31 cellular contexts compared by ENCODE assay signal in the genomic region with DNA sequence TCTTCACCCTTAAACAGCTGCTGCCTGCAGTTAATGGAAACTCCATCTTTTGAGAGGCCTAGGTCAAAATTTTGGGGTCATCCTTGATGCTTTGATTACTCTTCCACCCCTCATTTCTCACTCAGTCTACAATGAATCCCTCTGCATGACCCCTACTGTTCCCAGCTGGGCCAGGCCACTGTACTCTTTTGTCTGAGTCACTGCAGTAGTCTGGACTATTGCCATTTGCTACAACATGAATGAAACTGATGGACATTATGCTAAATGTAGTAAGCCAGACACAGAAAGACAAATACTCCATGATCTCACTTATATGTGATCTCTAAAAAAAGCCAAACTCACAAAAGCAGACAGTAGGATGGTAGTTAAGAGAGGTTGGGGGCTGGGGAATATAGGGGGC. TPM values are rescaled to one million over a fixed set of nuclear protein-coding genes. Genes with fewer than 3 reads are reported as not detected.
DNase-seq lines count a peak whose midpoint lies in the region; ATAC-seq, FAIRE-seq and TF ChIP-seq lines count a peak whose summit lies in the region.
"Had no signal": no experiment of that assay in that cellular context is flagged by ENCODE, and none has a peak within 500 bp of the region (broad histone marks: within the 10 kb centered on the region; RNA-seq: fewer than 3 reads in every experiment).

No MANE protein-coding gene starts in this region.

- H3K4me3 Mint-ChIP-seq in Calu3 (ENCODE audit: low read depth, unreplicated experiment) (no peak overlapping the region), mesothelial cell of epicardium (no peak overlapping the region), natural killer cell (no peak overlapping the region)
- H3K4me3 Mint-ChIP-seq: activated naive CD4-positive, alpha-beta T cell treated with anti-CD3 and anti-CD28 coated beads, Interleukin-2, amount 50 U/mL, for 24 hours; CD8-positive, alpha-beta memory T cell; dendritic cell treated with granulocyte-macrophage colony-stimulating factor and Interleukin-4, amounts not matched to agents 40 ng/mL and 50 ng/mL, for 4 days; T-cell had no signal

- DNase-seq in EH (ENCODE audit: low read depth) (peak; percentile 75), RPMI7951 (ENCODE audit: low read depth) (peak; percentile 45), endothelial cell of umbilical vein (ENCODE audit: low read depth, low spot score) (peak; percentile 53), pons (ENCODE audit: low spot score) (peak; percentile 6), COR-L47 (lab: John Stamatoyannopoulos, UW) (no peak), Calu3 (no peak), mesothelial cell of epicardium (ENCODE audit: low spot score in 2 of 2, unreplicated experiment in 2 of 2) (no peak), natural killer cell (no peak)
- DNase-seq: activated CD4-positive, alpha-beta T cell treated with anti-CD3 and anti-CD28 coated beads for 48 hours; amygdala; BE2C; CD8-positive, alpha-beta memory T cell; DMS153; esophagus squamous epithelium; gastrocnemius medialis; GDM1; lower lobe of right lung; NCI-H1436 treated with DMSO at 0.1 percent for 48 hours; NCI-H226; NCI-H82; pancreas; right cardiac atrium; SJCRH30; stomach; T-cell; thyroid gland; WERI-Rb-1 had no signal

- no peaks in the 10 kb centered on the region for H3K27me3 ChIP-seq in endothelial cell of umbilical vein (ENCODE audit: control insufficient read depth in 2 of 2, insufficient read depth in 2 of 2, low read length in 2 of 2)
- H3K27me3 ChIP-seq: esophagus squamous epithelium, gastrocnemius medialis, pancreas, SJCRH30, stomach, thyroid gland, vagina had no signal

- no peaks in the 10 kb centered on the region for H3K36me3 Mint-ChIP-seq in Calu3 (ENCODE audit: insufficient read depth, unreplicated experiment)
- H3K36me3 Mint-ChIP-seq in mesothelial cell of epicardium: no peaks in the 10 kb centered on the region
- peaks cover 13% of the 10 kb centered on the region for H3K36me3 Mint-ChIP-seq in natural killer cell
- H3K36me3 Mint-ChIP-seq: CD8-positive, alpha-beta memory T cell; T-cell had no signal

- H3K9me3 ChIP-seq in endothelial cell of umbilical vein (replicated peaks; ENCODE audit: control insufficient read depth, insufficient read depth, low read length): no peaks in the 10 kb centered on the region
- H3K9me3 ChIP-seq: BE2C, gastrocnemius medialis, pancreas, SJCRH30, thyroid gland had no signal

- intact Hi-C loops in endothelial cell of umbilical vein (cut with micrococcal nuclease): no loop called here
- intact Hi-C loops in Calu3 (cut with micrococcal nuclease; ENCODE audit: unreplicated experiment): no loop called here
- intact Hi-C loops in natural killer cell (cut with micrococcal nuclease): no loop called here

- no peaks in the 10 kb centered on the region for H4K20me1 ChIP-seq in endothelial cell of umbilical vein (replicated peaks; ENCODE audit: control insufficient read depth, extremely low read depth, insufficient read depth, low read length)

- H3K79me2 ChIP-seq in endothelial cell of umbilical vein (ENCODE audit: control insufficient read depth, insufficient read depth, low read length): no peaks in the 10 kb centered on the region

- H2AFZ ChIP-seq in endothelial cell of umbilical vein (ENCODE audit: low read depth, low read length): no peak overlapping the region

- BruUV-seq in endothelial cell of umbilical vein (replicated peaks; lab: Mats Ljungman, UMichigan) (no TSS peak), Calu3 (replicated peaks; lab: Mats Ljungman, UMichigan) (no TSS peak)

- no peak overlapping the region for H3K4me3 ChIP-seq in endothelial cell of umbilical vein (replicated peaks in 1 of 3; ENCODE audit: insufficient read depth in 1 of 3, low read depth in 1 of 3, low read length in 3 of 3)
- H3K4me3 ChIP-seq: esophagus squamous epithelium, gastrocnemius medialis, lower lobe of right lung, pancreas, SJCRH30, stomach, thyroid gland, vagina had no signal

- CTCF ChIA-PET in endothelial cell of umbilical vein (lab: Charles Lee): no interaction called here
- CTCF ChIA-PET in Calu3 (lab: Charles Lee): no interaction called here

- TF ChIP-seq POLR2A in endothelial cell of umbilical vein (IDR thresholded peaks at IDR 0.05; ENCODE audit: low read depth, low read length): no peak

- H3K27ac Mint-ChIP-seq in Calu3 (ENCODE audit: unreplicated experiment) (no peak overlapping the region), mesothelial cell of epicardium (no peak overlapping the region), natural killer cell (no peak overlapping the region)
- H3K27ac Mint-ChIP-seq: activated naive CD4-positive, alpha-beta T cell treated with anti-CD3 and anti-CD28 coated beads, Interleukin-2, amount 50 U/mL, for 24 hours; CD8-positive, alpha-beta memory T cell; dendritic cell treated with granulocyte-macrophage colony-stimulating factor and Interleukin-4, amounts not matched to agents 40 ng/mL and 50 ng/mL, for 4 days; T-cell had no signal

- peak; percentile 59 for FAIRE-seq in endothelial cell of umbilical vein (lab: Jason Lieb, UNC)
- FAIRE-seq: pancreas had no signal

- H3K4me1 Mint-ChIP-seq in Calu3 (ENCODE audit: low read depth, unreplicated experiment): no peaks in the 10 kb centered on the region
- H3K4me1 Mint-ChIP-seq in mesothelial cell of epicardium: no peaks in the 10 kb centered on the region
- H3K4me1 Mint-ChIP-seq in natural killer cell: no peaks in the 10 kb centered on the region
- H3K4me1 Mint-ChIP-seq: activated naive CD4-positive, alpha-beta T cell treated with anti-CD3 and anti-CD28 coated beads, Interleukin-2, amount 50 U/mL, for 24 hours; CD8-positive, alpha-beta memory T cell; T-cell had no signal

- no peaks in the 10 kb centered on the region for H3K36me3 ChIP-seq in endothelial cell of umbilical vein (ENCODE audit: control insufficient read depth in 2 of 2, extremely low read depth in 1 of 2, insufficient read depth in 2 of 2, low read length in 2 of 2)
- H3K36me3 ChIP-seq: BE2C, esophagus squamous epithelium, gastrocnemius medialis, lower lobe of right lung, pancreas, SJCRH30, stomach, thyroid gland, vagina, WERI-Rb-1 had no signal

- H3K9ac ChIP-seq in endothelial cell of umbilical vein (replicated peaks; ENCODE audit: extremely low read depth, insufficient read depth, low read length): no peak overlapping the region

- H3K27me3 Mint-ChIP-seq in Calu3 (ENCODE audit: unreplicated experiment) (no peaks in the 10 kb centered on the region), mesothelial cell of epicardium (ENCODE audit: low read depth) (peaks cover 27% of the 10 kb centered on the region), natural killer cell (ENCODE audit: low read depth in 2 of 2) (peaks cover 13 to 23% of the 10 kb centered on the region in 2 donors)
- H3K27me3 Mint-ChIP-seq: dendritic cell treated with granulocyte-macrophage colony-stimulating factor and Interleukin-4, amounts not matched to agents 40 ng/mL and 50 ng/mL, for 4 days had no signal

- H3K9me1 ChIP-seq in endothelial cell of umbilical vein (replicated peaks; ENCODE audit: control insufficient read depth, extremely low read depth, insufficient read depth, low read length): no peaks in the 10 kb centered on the region

- no peaks in the 10 kb centered on the region for H3K4me1 ChIP-seq in endothelial cell of umbilical vein (ENCODE audit: control insufficient read depth, extremely low read depth, insufficient read depth, low read length)
- H3K4me1 ChIP-seq: BE2C, esophagus squamous epithelium, gastrocnemius medialis, lower lobe of right lung, SJCRH30, stomach, thyroid gland, vagina had no signal

- peaks cover 17% of the 10 kb centered on the region for H3K9me3 Mint-ChIP-seq in Calu3 (ENCODE audit: low read depth, unreplicated experiment)
- peaks cover 13% of the 10 kb centered on the region for H3K9me3 Mint-ChIP-seq in mesothelial cell of epicardium
- H3K9me3 Mint-ChIP-seq in natural killer cell: peaks cover 6 to 9% of the 10 kb centered on the region in 2 donors

- POLR2A ChIA-PET in endothelial cell of umbilical vein (lab: Charles Lee): no interaction called here

- no peak overlapping the region for H3K4me2 ChIP-seq in endothelial cell of umbilical vein (ENCODE audit: insufficient read depth, low read length)

- dilution Hi-C loops in endothelial cell of umbilical vein (cut with MboI; ENCODE audit: extremely low pct_ligation_motif_present, low sequenced_read_pairs): no loop called here

- H3K27ac ChIP-seq in endothelial cell of umbilical vein (ENCODE audit: insufficient read depth, low read depth, low read length): no peak overlapping the region
- H3K27ac ChIP-seq: esophagus squamous epithelium, gastrocnemius medialis, lower lobe of right lung, pancreas, SJCRH30, stomach, thyroid gland, vagina, WERI-Rb-1 had no signal

- ATAC-seq in natural killer cell: no peak
- ATAC-seq: gastrocnemius medialis, lower lobe of right lung, pancreas, right cardiac atrium, T-cell had no signal

- no peak for TF ChIP-seq CTCF in endothelial cell of umbilical vein (IDR thresholded peaks at IDR 0.05; ENCODE audit: extremely low read depth in 1 of 2, insufficient read depth in 1 of 2, low read depth in 1 of 2, low read length in 2 of 2)
- TF ChIP-seq CTCF in Calu3 (IDR thresholded peaks at IDR 0.05; ENCODE audit: unreplicated experiment): no peak
- no peak for TF ChIP-seq CTCF in mesothelial cell of epicardium (IDR thresholded peaks at IDR 0.05; ENCODE audit: unreplicated experiment)
- TF ChIP-seq CTCF in natural killer cell (IDR thresholded peaks at IDR 0.05): no peak

TF ChIP-seq in endothelial cell of umbilical vein, 7 proteins besides CTCF, POLR2A, EP300 and RAD21:
- peak; percentile 16 for TF ChIP-seq FOS (IDR thresholded peaks at IDR 0.05; ENCODE audit: borderline replicate concordance, insufficient read depth, low read length)
- no peak for TF ChIP-seq MYC (IDR thresholded peaks at IDR 0.05; ENCODE audit: low read depth, low read length)

RNA-seq across cellular contexts. Expression of a gene that starts 28.3 kb away (rescaled TPM):
- total RNA-seq in RPMI7951 (2014; rRNA removed; shearing (Covaris generic)): 11.7 and 13.7 TPM in 2 replicates
- total RNA-seq in endothelial cell of umbilical vein (7.8 and 12.4 TPM in 2 replicates), Calu3 (2022) (not detected in 2 replicates), mesothelial cell of epicardium (0.69 to 0.96 TPM (median 0.81 TPM) in 3 replicates), natural killer cell (under 1 TPM in 2 of 3 donors, not detected in 1; 0.32 to 0.33 TPM)
- 5.6 and 6.1 TPM in 2 replicates for polyA plus RNA-seq in endothelial cell of umbilical vein
- 6.0 and 6.5 TPM in 2 replicates for polyA plus RNA-seq in endothelial cell of umbilical vein (2011; cell fraction: cytosol; rRNA removed)
- 11.3 and 14.6 TPM in 2 replicates for polyA plus RNA-seq in endothelial cell of umbilical vein (2011; cell fraction: nucleus; rRNA removed)
- 2.3 and 7.0 TPM in 2 replicates for polyA plus RNA-seq in endothelial cell of umbilical vein (2012)
- 7.2 and 8.3 TPM in 2 replicates for polyA minus RNA-seq in endothelial cell of umbilical vein
- polyA minus RNA-seq in endothelial cell of umbilical vein (2011; cell fraction: cytosol; rRNA and poly(A)+ RNA removed): not detected
- 8.3 and 8.4 TPM in 2 replicates for polyA minus RNA-seq in endothelial cell of umbilical vein (2011; cell fraction: nucleus; rRNA and poly(A)+ RNA removed)
- total RNA-seq: activated CD8-positive, alpha-beta memory T cell treated with anti-CD3 and anti-CD28 coated beads for 36 hours; CD8-positive, alpha-beta memory T cell had no signal
- polyA plus RNA-seq: CD8-positive, alpha-beta memory T cell had no signal

Comparison
In these comparisons a context has a peak if more than half of its experiments do, and no peak if none do; other contexts are left out.
1. DNase-seq: peak in EH (single experiment), RPMI7951 (single experiment), endothelial cell of umbilical vein (single experiment) and pons (single experiment); none in COR-L47 (single experiment), Calu3 (single experiment), mesothelial cell of epicardium (0 of 2) and natural killer cell (single experiment).